In genomic region chr11:68704887-68705286, GRCh38 we compare ENCODE assay signal across 1 cellular context.
TF ChIP-seq lines count a peak whose summit lies in the region.

No MANE protein-coding gene starts in this region.

TF ChIP-seq in WTC11, 78 proteins besides CTCF, POLR2A, EP300 and RAD21 (continued from another document):
- TF ChIP-seq FOXP4 (CRISPR knock-in tag; IDR thresholded peaks at IDR 0.05) (0 out of 2 replicates have a peak, but pooled peaks have one; percentile 45), OVOL2 (CRISPR knock-in tag; IDR thresholded peaks at IDR 0.05; ENCODE audit: borderline replicate concordance) (no peak), HMGXB4 (CRISPR knock-in tag; IDR thresholded peaks at IDR 0.05) (no peak), ZNF532 (CRISPR knock-in tag; IDR thresholded peaks at IDR 0.05; ENCODE audit: borderline replicate concordance) (no peak), TEAD1 (CRISPR knock-in tag; IDR thresholded peaks at IDR 0.05) (0 out of 2 replicates have a peak, but pooled peaks have one; percentile 31), ETV6 (CRISPR knock-in tag; IDR thresholded peaks at IDR 0.05) (0 out of 2 replicates have a peak, but pooled peaks have one; percentile 20), FOXJ3 (CRISPR knock-in tag; IDR thresholded peaks at IDR 0.05; ENCODE audit: borderline replicate concordance) (no peak), ATF6 (CRISPR knock-in tag; IDR thresholded peaks at IDR 0.05) (no peak), AR (CRISPR knock-in tag; IDR thresholded peaks at IDR 0.05) (no peak), E2F1 (CRISPR knock-in tag; IDR thresholded peaks at IDR 0.05) (no peak), NFYB (CRISPR knock-in tag; conservative IDR thresholded peaks at IDR 0.05; ENCODE audit: low read depth) (no peak), IRF2 (CRISPR knock-in tag; IDR thresholded peaks at IDR 0.05; ENCODE audit: borderline replicate concordance, low read depth) (no peak), ATF1 (CRISPR knock-in tag; IDR thresholded peaks at IDR 0.05) (no peak), ZNF263 (CRISPR knock-in tag; IDR thresholded peaks at IDR 0.05; ENCODE audit: low read depth) (peak; percentile 42; the same call in 1 of the 2 replicates), NR2C2 (CRISPR knock-in tag; IDR thresholded peaks at IDR 0.05) (no peak), ZBTB21 (CRISPR knock-in tag; IDR thresholded peaks at IDR 0.05; ENCODE audit: borderline replicate concordance) (no peak)
TF ChIP-seq in WTC11: peak in this region for 7.
